In the genomic region with DNA sequence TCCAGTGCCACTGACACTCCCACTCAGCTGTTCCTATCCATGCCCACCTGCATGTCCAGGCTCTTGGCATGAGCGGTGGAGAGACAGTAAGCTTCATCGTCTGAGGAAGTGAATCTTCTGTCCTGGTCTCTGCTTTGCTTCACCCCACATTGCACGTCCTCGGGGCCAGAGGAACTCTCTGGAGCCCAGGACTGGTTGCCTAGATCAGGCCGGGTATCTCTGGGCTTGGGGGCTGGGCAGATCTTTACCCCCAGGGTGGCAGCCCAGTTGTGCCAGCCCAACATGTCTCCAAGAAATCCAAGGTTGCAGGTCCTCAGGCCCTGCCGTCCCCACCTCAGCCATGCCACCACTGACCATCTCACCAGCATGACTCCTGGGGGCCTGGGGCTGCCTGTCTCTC, we compare ENCODE assay signal across 1 cellular context.
TF ChIP-seq lines count a peak whose summit lies in the region.

No MANE protein-coding gene starts in this region.

TF ChIP-seq in HepG2, 621 proteins besides CTCF, POLR2A, EP300 and RAD21:
- TF ChIP-seq NFE2L2 (IDR thresholded peaks at IDR 0.05; ENCODE audit: low read length) = no peak
- no peak for TF ChIP-seq GLI4 (CRISPR knock-in tag; IDR thresholded peaks at IDR 0.05; ENCODE audit: borderline replicate concordance)
- TF ChIP-seq, protein P1, sequence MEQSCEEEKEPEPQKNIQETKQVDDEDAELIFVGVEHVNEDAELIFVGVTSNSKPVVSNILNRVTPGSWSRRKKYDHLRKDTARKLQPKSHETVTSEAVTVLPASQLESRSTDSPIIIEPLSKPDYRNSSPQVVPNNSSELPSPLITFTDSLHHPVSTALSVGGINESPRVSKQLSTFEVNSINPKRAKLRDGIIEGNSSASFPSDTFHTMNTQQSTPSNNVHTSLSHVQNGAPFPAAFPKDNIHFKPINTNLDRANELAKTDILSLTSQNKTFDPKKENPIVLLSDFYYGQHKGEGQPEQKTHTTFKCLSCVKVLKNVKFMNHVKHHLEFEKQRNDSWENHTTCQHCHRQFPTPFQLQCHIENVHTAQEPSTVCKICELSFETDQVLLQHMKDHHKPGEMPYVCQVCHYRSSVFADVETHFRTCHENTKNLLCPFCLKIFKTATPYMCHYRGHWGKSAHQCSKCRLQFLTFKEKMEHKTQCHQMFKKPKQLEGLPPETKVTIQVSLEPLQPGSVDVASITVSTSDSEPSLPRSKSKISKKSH (CRISPR knock-in tag; IDR thresholded peaks at IDR 0.05; ENCODE audit: borderline replicate concordance) = 0 out of 2 replicates have a peak, but pooled peaks have one; percentile 27
- TF ChIP-seq ZNF800 (CRISPR knock-in tag; IDR thresholded peaks at IDR 0.05) = no peak
- no peak for TF ChIP-seq CBX5 (CRISPR knock-in tag; IDR thresholded peaks at IDR 0.05; ENCODE audit: borderline replicate concordance)
- TF ChIP-seq ZNF788 (CRISPR knock-in tag; IDR thresholded peaks at IDR 0.05; ENCODE audit: borderline replicate concordance) = no peak
- TF ChIP-seq MYC (CRISPR knock-in tag; IDR thresholded peaks at IDR 0.05; ENCODE audit: borderline replicate concordance) = 0 out of 2 replicates have a peak, but pooled peaks have one; percentile 8
- TF ChIP-seq KAT7 (CRISPR knock-in tag; IDR thresholded peaks at IDR 0.05; ENCODE audit: borderline replicate concordance) = no peak
- no peak for TF ChIP-seq NFYB (CRISPR knock-in tag; IDR thresholded peaks at IDR 0.05)
- TF ChIP-seq RBAK (CRISPR knock-in tag; IDR thresholded peaks at IDR 0.05) = no peak
